ENCODE assay signal across 1 cellular context in the genomic region with DNA sequence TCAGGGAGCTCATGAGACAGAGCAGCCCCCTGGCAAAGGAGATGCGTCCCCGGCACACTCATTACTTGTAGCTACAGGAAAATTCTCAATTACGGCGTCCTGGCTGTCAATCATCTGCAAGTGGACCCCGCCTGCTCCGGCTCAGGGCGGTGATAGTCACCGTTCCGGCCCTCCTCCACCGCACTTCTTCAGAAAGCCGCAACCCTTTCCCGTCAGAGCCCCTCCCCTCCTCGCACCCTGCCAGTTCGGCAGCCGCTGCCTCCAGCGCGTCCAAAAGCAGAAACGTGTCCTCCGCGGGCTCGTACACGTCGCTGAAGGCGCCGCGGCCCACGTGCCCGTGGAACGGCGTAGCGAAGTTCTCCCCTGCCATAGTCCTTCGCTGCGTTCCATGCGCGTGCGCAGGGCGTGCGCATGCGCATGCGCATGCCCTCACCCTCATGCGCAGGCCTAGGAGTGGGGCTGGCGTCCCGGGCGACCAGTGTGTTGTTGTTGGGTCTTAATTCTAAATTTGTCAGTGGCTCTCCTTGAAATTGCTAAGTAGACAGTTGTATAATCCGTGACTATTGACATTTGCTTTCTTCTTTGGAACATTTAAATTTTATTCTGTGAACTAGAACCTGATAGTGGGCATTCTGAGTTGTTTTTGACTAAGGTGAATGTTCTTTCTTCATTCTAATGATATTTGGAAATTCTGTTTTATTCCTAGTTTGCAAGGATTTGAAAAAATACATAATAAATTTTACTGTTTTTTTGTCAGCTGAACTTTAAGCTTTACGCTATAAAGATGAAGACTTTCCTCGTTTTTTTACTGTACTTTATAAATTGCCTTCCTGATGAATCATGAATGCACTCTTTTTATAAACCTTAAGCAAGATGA.
TF ChIP-seq lines count a peak whose summit lies in the region.

No MANE protein-coding gene starts in this region.

TF ChIP-seq in HepG2, 621 proteins besides CTCF, POLR2A, EP300 and RAD21 (continued from another document and continues in another):
- TF ChIP-seq PCBP2 (optimal IDR thresholded peaks at IDR 0.05; ENCODE audit: low read depth, low read length, poor library complexity, severe bottlenecking) (no peak), ZNF567 (CRISPR knock-in tag; IDR thresholded peaks at IDR 0.05; ENCODE audit: borderline replicate concordance) (peak; percentile 76; the same call in 1 of the 2 replicates), RFXANK (CRISPR knock-in tag; IDR thresholded peaks at IDR 0.05) (no peak), ZNF329 (CRISPR knock-in tag; IDR thresholded peaks at IDR 0.05; ENCODE audit: low read depth) (peak; percentile 93), ATF7 (IDR thresholded peaks at IDR 0.05) (no peak), ATF7 (CRISPR knock-in tag; IDR thresholded peaks at IDR 0.05) (peak; percentile 96), RNF2 (conservative IDR thresholded peaks at IDR 0.05; ENCODE audit: low read depth) (peak; percentile 100), PHB2 (IDR thresholded peaks at IDR 0.05; ENCODE audit: partially characterized antibody) (no peak), PHF21A (CRISPR knock-in tag; IDR thresholded peaks at IDR 0.05) (no peak), HDAC1 (CRISPR knock-in tag; IDR thresholded peaks at IDR 0.05) (peak; percentile 93), XBP1 (CRISPR knock-in tag; IDR thresholded peaks at IDR 0.05) (peak; percentile 94; the same call in 1 of the 2 replicates), SIX1 (CRISPR knock-in tag; IDR thresholded peaks at IDR 0.05; ENCODE audit: borderline replicate concordance) (peak; percentile 49; the same call in 1 of the 2 replicates), ZNF510 (CRISPR knock-in tag; IDR thresholded peaks at IDR 0.05; ENCODE audit: low read depth) (peak; percentile 97), IRF2 (CRISPR knock-in tag; IDR thresholded peaks at IDR 0.05) (peak; percentile 96), RBM22 (optimal IDR thresholded peaks at IDR 0.05; ENCODE audit: low read length) (no peak), POGZ (CRISPR knock-in tag; IDR thresholded peaks at IDR 0.05) (peak; percentile 98), ZNF44 (CRISPR knock-in tag; IDR thresholded peaks at IDR 0.05) (peak; percentile 96), KLF12 (CRISPR knock-in tag; IDR thresholded peaks at IDR 0.05; ENCODE audit: borderline replicate concordance) (peak; percentile 91), RXRB (CRISPR knock-in tag; IDR thresholded peaks at IDR 0.05; ENCODE audit: borderline replicate concordance) (peak; percentile 84), ZFP36L2 (CRISPR knock-in tag; IDR thresholded peaks at IDR 0.05) (peak; percentile 93; the same call in 1 of the 2 replicates), GABPA (IDR thresholded peaks at IDR 0.05; ENCODE audit: low read depth, low read length) (no peak), GABPA (CRISPR knock-in tag; IDR thresholded peaks at IDR 0.05; ENCODE audit: low read depth) (no peak; the same call in 1 of the 2 replicates), SP5 (CRISPR knock-in tag; IDR thresholded peaks at IDR 0.05; ENCODE audit: borderline replicate concordance, low read depth) (peak; percentile 88)
- TF ChIP-seq, protein P1, sequence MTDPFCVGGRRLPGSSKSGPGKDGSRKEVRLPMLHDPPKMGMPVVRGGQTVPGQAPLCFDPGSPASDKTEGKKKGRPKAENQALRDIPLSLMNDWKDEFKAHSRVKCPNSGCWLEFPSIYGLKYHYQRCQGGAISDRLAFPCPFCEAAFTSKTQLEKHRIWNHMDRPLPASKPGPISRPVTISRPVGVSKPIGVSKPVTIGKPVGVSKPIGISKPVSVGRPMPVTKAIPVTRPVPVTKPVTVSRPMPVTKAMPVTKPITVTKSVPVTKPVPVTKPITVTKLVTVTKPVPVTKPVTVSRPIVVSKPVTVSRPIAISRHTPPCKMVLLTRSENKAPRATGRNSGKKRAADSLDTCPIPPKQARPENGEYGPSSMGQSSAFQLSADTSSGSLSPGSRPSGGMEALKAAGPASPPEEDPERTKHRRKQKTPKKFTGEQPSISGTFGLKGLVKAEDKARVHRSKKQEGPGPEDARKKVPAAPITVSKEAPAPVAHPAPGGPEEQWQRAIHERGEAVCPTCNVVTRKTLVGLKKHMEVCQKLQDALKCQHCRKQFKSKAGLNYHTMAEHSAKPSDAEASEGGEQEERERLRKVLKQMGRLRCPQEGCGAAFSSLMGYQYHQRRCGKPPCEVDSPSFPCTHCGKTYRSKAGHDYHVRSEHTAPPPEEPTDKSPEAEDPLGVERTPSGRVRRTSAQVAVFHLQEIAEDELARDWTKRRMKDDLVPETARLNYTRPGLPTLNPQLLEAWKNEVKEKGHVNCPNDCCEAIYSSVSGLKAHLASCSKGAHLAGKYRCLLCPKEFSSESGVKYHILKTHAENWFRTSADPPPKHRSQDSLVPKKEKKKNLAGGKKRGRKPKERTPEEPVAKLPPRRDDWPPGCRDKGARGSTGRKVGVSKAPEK (CRISPR knock-in tag; IDR thresholded peaks at IDR 0.05; ENCODE audit: borderline replicate concordance): no peak
- TF ChIP-seq, protein P2, sequence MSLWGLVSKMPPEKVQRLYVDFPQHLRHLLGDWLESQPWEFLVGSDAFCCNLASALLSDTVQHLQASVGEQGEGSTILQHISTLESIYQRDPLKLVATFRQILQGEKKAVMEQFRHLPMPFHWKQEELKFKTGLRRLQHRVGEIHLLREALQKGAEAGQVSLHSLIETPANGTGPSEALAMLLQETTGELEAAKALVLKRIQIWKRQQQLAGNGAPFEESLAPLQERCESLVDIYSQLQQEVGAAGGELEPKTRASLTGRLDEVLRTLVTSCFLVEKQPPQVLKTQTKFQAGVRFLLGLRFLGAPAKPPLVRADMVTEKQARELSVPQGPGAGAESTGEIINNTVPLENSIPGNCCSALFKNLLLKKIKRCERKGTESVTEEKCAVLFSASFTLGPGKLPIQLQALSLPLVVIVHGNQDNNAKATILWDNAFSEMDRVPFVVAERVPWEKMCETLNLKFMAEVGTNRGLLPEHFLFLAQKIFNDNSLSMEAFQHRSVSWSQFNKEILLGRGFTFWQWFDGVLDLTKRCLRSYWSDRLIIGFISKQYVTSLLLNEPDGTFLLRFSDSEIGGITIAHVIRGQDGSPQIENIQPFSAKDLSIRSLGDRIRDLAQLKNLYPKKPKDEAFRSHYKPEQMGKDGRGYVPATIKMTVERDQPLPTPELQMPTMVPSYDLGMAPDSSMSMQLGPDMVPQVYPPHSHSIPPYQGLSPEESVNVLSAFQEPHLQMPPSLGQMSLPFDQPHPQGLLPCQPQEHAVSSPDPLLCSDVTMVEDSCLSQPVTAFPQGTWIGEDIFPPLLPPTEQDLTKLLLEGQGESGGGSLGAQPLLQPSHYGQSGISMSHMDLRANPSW (CRISPR knock-in tag; IDR thresholded peaks at IDR 0.05; ENCODE audit: borderline replicate concordance): no peak
- TF ChIP-seq, protein P3, sequence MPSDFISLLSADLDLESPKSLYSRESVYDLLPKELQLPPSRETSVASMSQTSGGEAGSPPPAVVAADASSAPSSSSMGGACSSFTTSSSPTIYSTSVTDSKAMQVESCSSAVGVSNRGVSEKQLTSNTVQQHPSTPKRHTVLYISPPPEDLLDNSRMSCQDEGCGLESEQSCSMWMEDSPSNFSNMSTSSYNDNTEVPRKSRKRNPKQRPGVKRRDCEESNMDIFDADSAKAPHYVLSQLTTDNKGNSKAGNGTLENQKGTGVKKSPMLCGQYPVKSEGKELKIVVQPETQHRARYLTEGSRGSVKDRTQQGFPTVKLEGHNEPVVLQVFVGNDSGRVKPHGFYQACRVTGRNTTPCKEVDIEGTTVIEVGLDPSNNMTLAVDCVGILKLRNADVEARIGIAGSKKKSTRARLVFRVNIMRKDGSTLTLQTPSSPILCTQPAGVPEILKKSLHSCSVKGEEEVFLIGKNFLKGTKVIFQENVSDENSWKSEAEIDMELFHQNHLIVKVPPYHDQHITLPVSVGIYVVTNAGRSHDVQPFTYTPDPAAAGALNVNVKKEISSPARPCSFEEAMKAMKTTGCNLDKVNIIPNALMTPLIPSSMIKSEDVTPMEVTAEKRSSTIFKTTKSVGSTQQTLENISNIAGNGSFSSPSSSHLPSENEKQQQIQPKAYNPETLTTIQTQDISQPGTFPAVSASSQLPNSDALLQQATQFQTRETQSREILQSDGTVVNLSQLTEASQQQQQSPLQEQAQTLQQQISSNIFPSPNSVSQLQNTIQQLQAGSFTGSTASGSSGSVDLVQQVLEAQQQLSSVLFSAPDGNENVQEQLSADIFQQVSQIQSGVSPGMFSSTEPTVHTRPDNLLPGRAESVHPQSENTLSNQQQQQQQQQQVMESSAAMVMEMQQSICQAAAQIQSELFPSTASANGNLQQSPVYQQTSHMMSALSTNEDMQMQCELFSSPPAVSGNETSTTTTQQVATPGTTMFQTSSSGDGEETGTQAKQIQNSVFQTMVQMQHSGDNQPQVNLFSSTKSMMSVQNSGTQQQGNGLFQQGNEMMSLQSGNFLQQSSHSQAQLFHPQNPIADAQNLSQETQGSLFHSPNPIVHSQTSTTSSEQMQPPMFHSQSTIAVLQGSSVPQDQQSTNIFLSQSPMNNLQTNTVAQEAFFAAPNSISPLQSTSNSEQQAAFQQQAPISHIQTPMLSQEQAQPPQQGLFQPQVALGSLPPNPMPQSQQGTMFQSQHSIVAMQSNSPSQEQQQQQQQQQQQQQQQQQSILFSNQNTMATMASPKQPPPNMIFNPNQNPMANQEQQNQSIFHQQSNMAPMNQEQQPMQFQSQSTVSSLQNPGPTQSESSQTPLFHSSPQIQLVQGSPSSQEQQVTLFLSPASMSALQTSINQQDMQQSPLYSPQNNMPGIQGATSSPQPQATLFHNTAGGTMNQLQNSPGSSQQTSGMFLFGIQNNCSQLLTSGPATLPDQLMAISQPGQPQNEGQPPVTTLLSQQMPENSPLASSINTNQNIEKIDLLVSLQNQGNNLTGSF (CRISPR knock-in tag; IDR thresholded peaks at IDR 0.05): peak; percentile 96
- TF ChIP-seq, protein P4, sequence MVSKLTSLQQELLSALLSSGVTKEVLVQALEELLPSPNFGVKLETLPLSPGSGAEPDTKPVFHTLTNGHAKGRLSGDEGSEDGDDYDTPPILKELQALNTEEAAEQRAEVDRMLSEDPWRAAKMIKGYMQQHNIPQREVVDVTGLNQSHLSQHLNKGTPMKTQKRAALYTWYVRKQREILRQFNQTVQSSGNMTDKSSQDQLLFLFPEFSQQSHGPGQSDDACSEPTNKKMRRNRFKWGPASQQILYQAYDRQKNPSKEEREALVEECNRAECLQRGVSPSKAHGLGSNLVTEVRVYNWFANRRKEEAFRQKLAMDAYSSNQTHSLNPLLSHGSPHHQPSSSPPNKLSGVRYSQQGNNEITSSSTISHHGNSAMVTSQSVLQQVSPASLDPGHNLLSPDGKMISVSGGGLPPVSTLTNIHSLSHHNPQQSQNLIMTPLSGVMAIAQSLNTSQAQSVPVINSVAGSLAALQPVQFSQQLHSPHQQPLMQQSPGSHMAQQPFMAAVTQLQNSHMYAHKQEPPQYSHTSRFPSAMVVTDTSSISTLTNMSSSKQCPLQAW (CRISPR knock-in tag; IDR thresholded peaks at IDR 0.05): peak; percentile 92
- TF ChIP-seq, protein P5, sequence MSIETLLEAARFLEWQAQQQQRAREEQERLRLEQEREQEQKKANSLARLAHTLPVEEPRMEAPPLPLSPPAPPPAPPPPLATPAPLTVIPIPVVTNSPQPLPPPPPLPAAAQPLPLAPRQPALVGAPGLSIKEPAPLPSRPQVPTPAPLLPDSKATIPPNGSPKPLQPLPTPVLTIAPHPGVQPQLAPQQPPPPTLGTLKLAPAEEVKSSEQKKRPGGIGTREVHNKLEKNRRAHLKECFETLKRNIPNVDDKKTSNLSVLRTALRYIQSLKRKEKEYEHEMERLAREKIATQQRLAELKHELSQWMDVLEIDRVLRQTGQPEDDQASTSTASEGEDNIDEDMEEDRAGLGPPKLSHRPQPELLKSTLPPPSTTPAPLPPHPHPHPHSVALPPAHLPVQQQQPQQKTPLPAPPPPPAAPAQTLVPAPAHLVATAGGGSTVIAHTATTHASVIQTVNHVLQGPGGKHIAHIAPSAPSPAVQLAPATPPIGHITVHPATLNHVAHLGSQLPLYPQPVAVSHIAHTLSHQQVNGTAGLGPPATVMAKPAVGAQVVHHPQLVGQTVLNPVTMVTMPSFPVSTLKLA (IDR thresholded peaks at IDR 0.05): peak; percentile 52
- TF ChIP-seq, protein P6, sequence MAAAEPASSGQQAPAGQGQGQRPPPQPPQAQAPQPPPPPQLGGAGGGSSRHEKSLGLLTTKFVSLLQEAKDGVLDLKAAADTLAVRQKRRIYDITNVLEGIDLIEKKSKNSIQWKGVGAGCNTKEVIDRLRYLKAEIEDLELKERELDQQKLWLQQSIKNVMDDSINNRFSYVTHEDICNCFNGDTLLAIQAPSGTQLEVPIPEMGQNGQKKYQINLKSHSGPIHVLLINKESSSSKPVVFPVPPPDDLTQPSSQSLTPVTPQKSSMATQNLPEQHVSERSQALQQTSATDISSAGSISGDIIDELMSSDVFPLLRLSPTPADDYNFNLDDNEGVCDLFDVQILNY (CRISPR knock-in tag; conservative IDR thresholded peaks at IDR 0.05): peak; percentile 81; the same call in 1 of the 2 replicates
- TF ChIP-seq, protein P7, sequence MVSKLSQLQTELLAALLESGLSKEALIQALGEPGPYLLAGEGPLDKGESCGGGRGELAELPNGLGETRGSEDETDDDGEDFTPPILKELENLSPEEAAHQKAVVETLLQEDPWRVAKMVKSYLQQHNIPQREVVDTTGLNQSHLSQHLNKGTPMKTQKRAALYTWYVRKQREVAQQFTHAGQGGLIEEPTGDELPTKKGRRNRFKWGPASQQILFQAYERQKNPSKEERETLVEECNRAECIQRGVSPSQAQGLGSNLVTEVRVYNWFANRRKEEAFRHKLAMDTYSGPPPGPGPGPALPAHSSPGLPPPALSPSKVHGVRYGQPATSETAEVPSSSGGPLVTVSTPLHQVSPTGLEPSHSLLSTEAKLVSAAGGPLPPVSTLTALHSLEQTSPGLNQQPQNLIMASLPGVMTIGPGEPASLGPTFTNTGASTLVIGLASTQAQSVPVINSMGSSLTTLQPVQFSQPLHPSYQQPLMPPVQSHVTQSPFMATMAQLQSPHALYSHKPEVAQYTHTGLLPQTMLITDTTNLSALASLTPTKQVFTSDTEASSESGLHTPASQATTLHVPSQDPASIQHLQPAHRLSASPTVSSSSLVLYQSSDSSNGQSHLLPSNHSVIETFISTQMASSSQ (IDR thresholded peaks at IDR 0.05; ENCODE audit: low read depth): no peak
- TF ChIP-seq, protein P7 (CRISPR knock-in tag; IDR thresholded peaks at IDR 0.05; ENCODE audit: borderline replicate concordance): peak; percentile 86
- TF ChIP-seq, protein P8, sequence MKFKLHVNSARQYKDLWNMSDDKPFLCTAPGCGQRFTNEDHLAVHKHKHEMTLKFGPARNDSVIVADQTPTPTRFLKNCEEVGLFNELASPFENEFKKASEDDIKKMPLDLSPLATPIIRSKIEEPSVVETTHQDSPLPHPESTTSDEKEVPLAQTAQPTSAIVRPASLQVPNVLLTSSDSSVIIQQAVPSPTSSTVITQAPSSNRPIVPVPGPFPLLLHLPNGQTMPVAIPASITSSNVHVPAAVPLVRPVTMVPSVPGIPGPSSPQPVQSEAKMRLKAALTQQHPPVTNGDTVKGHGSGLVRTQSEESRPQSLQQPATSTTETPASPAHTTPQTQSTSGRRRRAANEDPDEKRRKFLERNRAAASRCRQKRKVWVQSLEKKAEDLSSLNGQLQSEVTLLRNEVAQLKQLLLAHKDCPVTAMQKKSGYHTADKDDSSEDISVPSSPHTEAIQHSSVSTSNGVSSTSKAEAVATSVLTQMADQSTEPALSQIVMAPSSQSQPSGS (CRISPR knock-in tag; IDR thresholded peaks at IDR 0.05): peak; percentile 92
